In the genomic region with DNA sequence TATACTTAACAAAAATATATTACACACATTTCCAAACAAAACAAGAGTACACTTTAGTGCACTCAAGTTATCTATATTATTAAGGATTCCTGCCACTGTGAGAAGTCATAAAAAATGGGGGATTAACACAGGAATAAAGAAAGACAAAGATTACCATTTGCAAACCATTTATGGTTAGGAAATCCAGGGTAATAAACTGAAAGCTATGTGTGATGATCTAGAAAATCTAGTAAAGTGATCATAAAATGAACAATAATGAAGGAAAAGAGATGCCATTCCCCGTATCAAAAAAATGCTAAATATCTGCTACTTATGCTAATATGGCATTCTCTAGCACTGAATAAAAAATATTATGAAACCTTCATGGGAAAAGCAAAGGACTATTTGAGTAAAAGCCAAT, we compare ENCODE assay signal across 7 cellular contexts.
"Had no signal": no experiment of that assay in that cellular context is flagged by ENCODE, and none has a peak within 500 bp of the region (broad histone marks: within the 10 kb centered on the region; RNA-seq: fewer than 3 reads in every experiment).

No MANE protein-coding gene starts in this region.

- FAIRE-seq: GM12878, GM12891, GM12892, GM18507, GM19239 had no signal

- H3K4me3 ChIP-seq: GM12878 had no signal

- DNase-seq: GDM1, GF-D8 had no signal

- ATAC-seq: GM12878 had no signal
